In the genomic region with DNA sequence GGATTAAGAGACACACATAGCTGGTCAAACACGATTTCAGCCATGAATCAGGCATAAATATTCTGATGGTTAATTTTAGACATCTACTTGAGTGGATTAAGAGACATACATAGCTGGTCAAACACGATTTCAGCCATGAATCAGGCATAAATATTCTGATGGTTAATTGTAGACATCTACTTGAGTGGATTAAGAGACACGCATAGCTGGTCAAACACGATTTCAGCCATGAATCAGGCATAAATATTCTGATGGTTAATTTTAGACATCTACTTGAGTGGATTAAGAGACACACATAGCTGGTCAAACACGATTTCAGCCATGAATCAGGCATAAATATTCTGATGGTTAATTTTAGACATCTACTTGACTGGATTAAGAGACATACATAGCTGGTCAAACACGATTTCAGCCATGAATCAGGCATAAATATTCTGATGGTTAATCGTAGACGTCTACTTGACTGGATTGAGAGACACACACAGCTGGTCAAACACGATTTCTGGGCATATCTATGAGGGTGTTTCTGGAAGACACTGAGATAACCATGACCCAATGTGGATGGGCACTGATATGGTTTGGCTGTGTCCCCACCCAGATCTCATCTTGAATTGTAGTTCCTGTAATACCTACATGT, we compare ENCODE assay signal across 2 cellular contexts. TPM values are rescaled to one million over a fixed set of nuclear protein-coding genes. Genes with fewer than 3 reads are reported as not detected.
DNase-seq lines count a peak whose midpoint lies in the region; ATAC-seq, FAIRE-seq and TF ChIP-seq lines count a peak whose summit lies in the region.
"Not testable (repeated sequence)": the region's sequence is repeated elsewhere in the genome, so short reads cannot be mapped to it uniquely, and the experiment has no call there.

No MANE protein-coding gene starts in this region.

- not testable (repeated sequence) for H3K36me3 Mint-ChIP-seq in activated CD4-positive, alpha-beta T cell treated with anti-CD3 and anti-CD28 coated beads, Interleukin-2, amount 10 ng/mL, durations not matched to agents 24 days and 14 days (ENCODE audit: low read depth)

- TF ChIP-seq RAD21 in K562 (CRISPR knock-in tag; conservative IDR thresholded peaks at IDR 0.05 in 1 of 2, IDR thresholded peaks at IDR 0.05 in 1 of 2): not testable (repeated sequence)

- not testable (repeated sequence) for ATAC-seq in K562

- POLR2A ChIA-PET in K562 (lab: Yijun Ruan, JAX): not testable (repeated sequence)

- not testable (repeated sequence) for H3K27ac Mint-ChIP-seq in activated CD4-positive, alpha-beta T cell treated with anti-CD3 and anti-CD28 coated beads, Interleukin-2, amount 10 ng/mL, durations not matched to agents 24 days and 14 days

- not testable (repeated sequence) for H3K27ac ChIP-seq in K562 (ENCODE audit: extremely low read depth, low read depth, low read length)

- H3K36me3 ChIP-seq in K562 (ENCODE audit: control insufficient read depth, insufficient read depth, low read length): not testable (repeated sequence)

- not testable (repeated sequence) for H3K9me3 ChIP-seq in K562 (replicated peaks; ENCODE audit: control insufficient read depth, insufficient read depth, low read depth, low read length)

- not testable (repeated sequence) for H3K27me3 ChIP-seq in K562 (ENCODE audit: control insufficient read depth in 2 of 2, insufficient read depth in 2 of 2, low read length in 2 of 2)

- not testable (repeated sequence) for FAIRE-seq in K562 (lab: Jason Lieb, UNC)

- not testable (repeated sequence) for H3K9me3 Mint-ChIP-seq in activated CD4-positive, alpha-beta T cell treated with anti-CD3 and anti-CD28 coated beads, Interleukin-2, amount 10 ng/mL, durations not matched to agents 24 days and 14 days

- not testable (repeated sequence) for H3K27me3 Mint-ChIP-seq in activated CD4-positive, alpha-beta T cell treated with anti-CD3 and anti-CD28 coated beads, Interleukin-2, amount 10 ng/mL, durations not matched to agents 24 days and 14 days

- 37% methylated on average over 3 of the region's 9 CpGs for WGBS in K562 (ENCODE audit: insufficient coverage, low coverage, missing lambda C conversion rate)

- not testable (repeated sequence) for TF ChIP-seq POLR2A in K562 (conservative IDR thresholded peaks at IDR 0.05)

- in situ Hi-C loops in K562 (cut with MboI): not testable (repeated sequence)

- CTCF ChIA-PET in K562 (lab: Yijun Ruan, JAX; ENCODE audit: low intra/inter-chr PET ratio): not testable (repeated sequence)

- H4K20me1 ChIP-seq in K562 (replicated peaks; ENCODE audit: control insufficient read depth, insufficient read depth, low read length): not testable (repeated sequence)

- H3K79me2 ChIP-seq in K562 (ENCODE audit: control insufficient read depth, insufficient read depth, low read length): not testable (repeated sequence)

- H3K9me1 ChIP-seq in K562 (ENCODE audit: control insufficient read depth, insufficient read depth, low read length): not testable (repeated sequence)

- H3K4me3 Mint-ChIP-seq in activated CD4-positive, alpha-beta T cell treated with anti-CD3 and anti-CD28 coated beads, Interleukin-2, amount 10 ng/mL, durations not matched to agents 24 days and 14 days: not testable (repeated sequence)

- H3K4me2 ChIP-seq in K562 (ENCODE audit: insufficient read depth, low read length): peak overlapping the region; percentile 28; the same call in 1 of the 2 replicates

- TF ChIP-seq CTCF in K562 (IDR thresholded peaks at IDR 0.05 in 2 of 3, conservative IDR thresholded peaks at IDR 0.05 in 1 of 3; ENCODE audit: insufficient read depth in 2 of 3, low read depth in 1 of 3, low read length in 3 of 3): not testable (repeated sequence)

- H3K9ac ChIP-seq in K562 (ENCODE audit: insufficient read depth in 1 of 2, low read depth in 2 of 2, low read length in 2 of 2): not testable (repeated sequence)

- H3K4me1 ChIP-seq in K562 (replicated peaks in 1 of 2; ENCODE audit: control insufficient read depth in 2 of 2, insufficient read depth in 2 of 2, low read length in 2 of 2): not testable (repeated sequence)

- TF ChIP-seq EP300 in K562 (IDR thresholded peaks at IDR 0.05; ENCODE audit: low read length): not testable (repeated sequence)

- intact Hi-C loops in activated CD4-positive, alpha-beta T cell treated with anti-CD3 and anti-CD28 coated beads, Interleukin-2, amount 10 ng/mL, durations not matched to agents 24 days and 14 days (cut with micrococcal nuclease); K562 (cut with micrococcal nuclease): not testable (repeated sequence)

- H3K4me1 Mint-ChIP-seq in activated CD4-positive, alpha-beta T cell treated with anti-CD3 and anti-CD28 coated beads, Interleukin-2, amount 10 ng/mL, durations not matched to agents 24 days and 14 days: not testable (repeated sequence)

- not testable (repeated sequence) for H2AFZ ChIP-seq in K562 (ENCODE audit: low read depth, low read length)

- not testable (repeated sequence) for BruUV-seq in K562 (replicated peaks; lab: Mats Ljungman, UMichigan)

- H3K4me3 ChIP-seq in K562: not testable (repeated sequence)

- DNase-seq in activated CD4-positive, alpha-beta T cell treated with anti-CD3 and anti-CD28 coated beads, Interleukin-2, amount 10 ng/mL, durations not matched to agents 24 days and 14 days: peak; percentile 23
- not testable (repeated sequence) for DNase-seq in K562 (ENCODE audit: extremely low read depth in 1 of 4, low spot score in 3 of 4)

TF ChIP-seq in K562, 482 proteins besides CTCF, POLR2A, EP300 and RAD21 (continues in another document):
- peak; percentile 60; the same call in 1 of the 2 replicates for TF ChIP-seq FOXA1 (IDR thresholded peaks at IDR 0.05; ENCODE audit: borderline replicate concordance)
- peak; percentile 59 to 75; a peak in 3 of 4 replicates for TF ChIP-seq TRIM24 (IDR thresholded peaks at IDR 0.05)
- peak; percentile 23 for TF ChIP-seq TEAD4 (IDR thresholded peaks at IDR 0.05; ENCODE audit: low read length)
- not testable (repeated sequence) for TF ChIP-seq TEAD4 (CRISPR knock-in tag; IDR thresholded peaks at IDR 0.05; ENCODE audit: borderline replicate concordance); NR4A1 (CRISPR knock-in tag; IDR thresholded peaks at IDR 0.05)
- peak; percentile 80 for TF ChIP-seq NCOR1 (IDR thresholded peaks at IDR 0.05)
- peak; percentile 65 for TF ChIP-seq SMAD4 (CRISPR knock-in tag; conservative IDR thresholded peaks at IDR 0.05)
- TF ChIP-seq PHB2 (IDR thresholded peaks at IDR 0.05; ENCODE audit: low read depth): peak; percentile 60; the same call in 1 of the 2 replicates
- 0 out of 2 replicates have a peak, but pooled peaks have one; percentile 52 for TF ChIP-seq SMARCC2 (IDR thresholded peaks at IDR 0.05; ENCODE audit: low read depth)
- peak; percentile 85 for TF ChIP-seq MEIS2 (IDR thresholded peaks at IDR 0.05; ENCODE audit: partially characterized antibody)
- TF ChIP-seq, protein P1, sequence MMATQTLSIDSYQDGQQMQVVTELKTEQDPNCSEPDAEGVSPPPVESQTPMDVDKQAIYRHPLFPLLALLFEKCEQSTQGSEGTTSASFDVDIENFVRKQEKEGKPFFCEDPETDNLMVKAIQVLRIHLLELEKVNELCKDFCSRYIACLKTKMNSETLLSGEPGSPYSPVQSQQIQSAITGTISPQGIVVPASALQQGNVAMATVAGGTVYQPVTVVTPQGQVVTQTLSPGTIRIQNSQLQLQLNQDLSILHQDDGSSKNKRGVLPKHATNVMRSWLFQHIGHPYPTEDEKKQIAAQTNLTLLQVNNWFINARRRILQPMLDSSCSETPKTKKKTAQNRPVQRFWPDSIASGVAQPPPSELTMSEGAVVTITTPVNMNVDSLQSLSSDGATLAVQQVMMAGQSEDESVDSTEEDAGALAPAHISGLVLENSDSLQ (IDR thresholded peaks at IDR 0.05): 0 out of 2 replicates have a peak, but pooled peaks have one; percentile 17
- TF ChIP-seq CBFA2T3 (IDR thresholded peaks at IDR 0.05): peak; percentile 88
- TF ChIP-seq CBFA2T2 (conservative IDR thresholded peaks at IDR 0.05): peak; percentile 85
- TF ChIP-seq TAL1 (IDR thresholded peaks at IDR 0.05): peak; percentile 92
- TF ChIP-seq NR4A1 (tag; IDR thresholded peaks at IDR 0.05): peak; percentile 58; the same call in 1 of the 2 replicates
- TF ChIP-seq KLF16 (IDR thresholded peaks at IDR 0.05): peak; percentile 26; the same call in 1 of the 2 replicates
- peak; percentile 38; the same call in 1 of the 2 replicates for TF ChIP-seq FOSL1 (tag; conservative IDR thresholded peaks at IDR 0.05)
- TF ChIP-seq NFIC (IDR thresholded peaks at IDR 0.05): peak; percentile 40; the same call in 1 of the 2 replicates
- peak; percentile 40; the same call in 1 of the 2 replicates for TF ChIP-seq TARDBP (IDR thresholded peaks at IDR 0.05)
- peak; percentile 50 to 96; a peak in 3 of 4 replicates for TF ChIP-seq FOXA3 (CRISPR knock-in tag; conservative IDR thresholded peaks at IDR 0.05 in 1 of 2, IDR thresholded peaks at IDR 0.05 in 1 of 2)

RNA-seq across cellular contexts. Expression of a gene that starts 32.3 kb away (rescaled TPM):
- 7.4 and 7.6 TPM in 2 replicates for total RNA-seq in activated CD4-positive, alpha-beta T cell treated with anti-CD3 and anti-CD28 coated beads, Interleukin-2, amount 10 ng/mL, durations not matched to agents 24 days and 14 days
- 37.0 and 45.9 TPM in 2 replicates for total RNA-seq in K562 (2011; cell fraction: chromatin; rRNA removed; ENCODE audit: low replicate concordance)
- total RNA-seq in K562 (2011; cell fraction: nucleolus; rRNA removed): 20.3 and 21.8 TPM in 2 replicates
- total RNA-seq in K562 (2011; cell fraction: nucleoplasm; rRNA removed): 24.5 and 28.1 TPM in 2 replicates
- 11.9 and 12.4 TPM in 2 replicates for total RNA-seq in K562 (2014; rRNA removed)
- 13.6 and 14.0 TPM in 2 replicates for total RNA-seq in K562 (2014; rRNA removed; fragmentation: Illumina TruSeq; extraction: Trizol)
- total RNA-seq in K562 (2015; rRNA removed; fragmentation: Illumina TruSeq; extraction: Trizol): 18.7 TPM in 2 replicates
- total RNA-seq in K562 (2021): 12.2 and 12.4 TPM in 2 replicates
- 15.2 and 19.4 TPM in 2 replicates for polyA plus RNA-seq in K562 (2011; rRNA removed)
- polyA plus RNA-seq in K562 (2011; cell fraction: cytosol; rRNA removed): 6.8 and 10.4 TPM in 2 replicates
- 42.5 and 50.0 TPM in 2 replicates for polyA plus RNA-seq in K562 (2011; cell fraction: nucleus; rRNA removed)
- 11.7 and 11.9 TPM in 2 replicates for polyA plus RNA-seq in K562 (2012)
- polyA plus RNA-seq in K562 (2014; fragmentation: Illumina TruSeq; extraction: Trizol): 10.9 and 13.2 TPM in 2 replicates
- 10 to 100 TPM; 14.7 to 21.8 TPM for polyA plus RNA-seq in K562 (2014; fragmentation: Nextera tagmentation; extraction: Ambion mirVana)
- 20.8 and 21.6 TPM in 2 replicates for polyA plus RNA-seq in K562 (2014; rRNA removed)
- 21.3 and 22.7 TPM in 2 replicates for polyA minus RNA-seq in K562 (2011; rRNA and poly(A)+ RNA removed)
- 5.0 and 5.8 TPM in 2 replicates for polyA minus RNA-seq in K562 (2011; cell fraction: cytosol; rRNA and poly(A)+ RNA removed)
- 8.5 and 12.0 TPM in 2 replicates for polyA minus RNA-seq in K562 (2011; cell fraction: nucleus; rRNA and poly(A)+ RNA removed)
